In the genomic region with DNA sequence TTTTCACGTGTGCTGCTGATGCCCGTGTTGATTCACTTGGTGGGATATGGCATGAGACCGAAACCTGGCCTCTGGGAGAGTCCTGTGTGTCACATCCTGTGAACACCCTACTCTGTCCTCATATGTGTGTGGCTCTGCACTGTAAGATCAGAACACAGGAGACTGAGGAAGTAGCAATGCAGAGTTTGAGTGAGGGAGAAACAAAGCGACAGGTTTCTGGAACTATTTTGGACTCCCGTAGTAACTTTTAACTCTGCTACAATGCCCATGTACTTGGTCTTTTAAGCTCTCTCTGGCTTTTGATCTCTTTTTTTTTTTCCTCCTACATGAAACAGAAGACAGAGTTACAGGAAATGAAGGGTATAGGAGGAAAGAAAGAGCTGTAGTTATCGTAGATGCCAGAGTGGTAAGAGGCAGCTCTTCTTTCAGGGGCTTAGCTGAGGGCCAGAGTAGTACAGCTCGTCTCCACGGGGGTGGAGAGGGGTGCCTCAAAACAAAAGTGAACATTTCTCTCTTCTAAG, we compare ENCODE assay signal across 8 cellular contexts. TPM values are rescaled to one million over a fixed set of nuclear protein-coding genes. Genes with fewer than 3 reads are reported as not detected.
DNase-seq lines count a peak whose midpoint lies in the region; FAIRE-seq and TF ChIP-seq lines count a peak whose summit lies in the region.

No MANE protein-coding gene starts in this region.

- no peaks in the 10 kb centered on the region for H3K9me3 Mint-ChIP-seq in activated T-helper 2 cell treated with anti-CD3 and anti-CD28 coated beads, Interferon-gamma antibody, Interleukin-2, Interleukin-4, amounts not matched to agents 10 μg/mL and 5 μg/mL and 100 μg/mL, durations not matched to agents 14 hours and 24 hours and 36 hours

- no peaks in the 10 kb centered on the region for H4K20me1 ChIP-seq in OCI-LY3 (ENCODE audit: insufficient read depth, low read length)

- H3K27ac Mint-ChIP-seq in activated T-helper 2 cell treated with anti-CD3 and anti-CD28 coated beads, Interferon-gamma antibody, Interleukin-2, Interleukin-4, amounts not matched to agents 10 μg/mL and 5 μg/mL and 100 μg/mL, durations not matched to agents 14 hours and 24 hours and 36 hours = peak overlapping the region; percentile 99

- H2AFZ ChIP-seq in OCI-LY3 (ENCODE audit: low read depth, low read length) = peak overlapping the region; percentile 97

- FAIRE-seq in H54 (lab: Jason Lieb, UNC) = no peak

- DNase-seq in GM10266 (ENCODE audit: extremely low spot score) (peak; percentile 35), H54 (ENCODE audit: insufficient read length, low spot score) (peak; percentile 26), cardiac muscle cell (ENCODE audit: low read depth in 1 of 2, low spot score in 1 of 2) (peak; percentile 23 to 40), NCI-H524 treated with DMSO at 0.1 percent for 48 hours (lab: John Stamatoyannopoulos, UW) (no peak), DMS114 treated with DMSO at 0.1 percent for 48 hours (lab: John Stamatoyannopoulos, UW; ENCODE audit: unreplicated experiment) (no peak)
- DNase-seq in activated T-helper 2 cell treated with anti-CD3 and anti-CD28 coated beads, Interferon-gamma antibody, Interleukin-2, Interleukin-4, amounts not matched to agents 10 μg/mL and 5 μg/mL and 100 μg/mL, durations not matched to agents 14 hours and 24 hours and 36 hours (ENCODE audit: low spot score) = peak; percentile 55
- DNase-seq in stimulated activated CD4-positive, alpha-beta T cell treated with anti-CD3 and anti-CD28 coated beads, Interleukin-1b, Interleukin-23, amount 100 ng/mL, for 24 hours (ENCODE audit: low read depth in 4 of 4, low spot score in 1 of 4) = peak in 3 of 4 experiments; percentile 30 to 45 (median 40)

- peak overlapping the region; percentile 82 for H3K4me3 Mint-ChIP-seq in activated T-helper 2 cell treated with anti-CD3 and anti-CD28 coated beads, Interferon-gamma antibody, Interleukin-2, Interleukin-4, amounts not matched to agents 10 μg/mL and 5 μg/mL and 100 μg/mL, durations not matched to agents 14 hours and 24 hours and 36 hours (ENCODE audit: low read depth)

- H3K9ac ChIP-seq in OCI-LY3 (ENCODE audit: low read length) = peak overlapping the region; percentile 54

- peak overlapping the region; percentile 96 for H3K4me2 ChIP-seq in OCI-LY3 (ENCODE audit: low read length)

- H3K4me3 ChIP-seq in OCI-LY3 (ENCODE audit: low read length) = peak overlapping the region; percentile 72
- H3K4me3 ChIP-seq in cardiac muscle cell = no peak overlapping the region

- no peaks in the 10 kb centered on the region for H3K79me2 ChIP-seq in OCI-LY3 (ENCODE audit: low read length)

- peaks cover 26% of the 10 kb centered on the region for H3K36me3 Mint-ChIP-seq in activated T-helper 2 cell treated with anti-CD3 and anti-CD28 coated beads, Interferon-gamma antibody, Interleukin-2, Interleukin-4, amounts not matched to agents 10 μg/mL and 5 μg/mL and 100 μg/mL, durations not matched to agents 14 hours and 24 hours and 36 hours (ENCODE audit: low read depth)

- H3K27me3 Mint-ChIP-seq in activated T-helper 2 cell treated with anti-CD3 and anti-CD28 coated beads, Interferon-gamma antibody, Interleukin-2, Interleukin-4, amounts not matched to agents 10 μg/mL and 5 μg/mL and 100 μg/mL, durations not matched to agents 14 hours and 24 hours and 36 hours (ENCODE audit: low read depth) = no peaks in the 10 kb centered on the region

- no peak for TF ChIP-seq CTCF in GM10266 (IDR thresholded peaks at IDR 0.05; ENCODE audit: control insufficient read depth, insufficient read depth, low read depth, missing control alignments)
- no peak for TF ChIP-seq CTCF in OCI-LY3 (IDR thresholded peaks at IDR 0.05; ENCODE audit: low read depth, low read length)
- no peak for TF ChIP-seq CTCF in cardiac muscle cell (IDR thresholded peaks at IDR 0.05; ENCODE audit: low read depth, low read length)

- H3K27ac ChIP-seq in OCI-LY3 (ENCODE audit: low read length) (peak overlapping the region; percentile 76), cardiac muscle cell (peak overlapping the region; percentile 77)

- H3K36me3 ChIP-seq in OCI-LY3 (replicated peaks; ENCODE audit: low read depth, low read length) = no peaks in the 10 kb centered on the region
- H3K36me3 ChIP-seq in cardiac muscle cell = no peaks in the 10 kb centered on the region

- intact Hi-C loops in activated T-helper 2 cell treated with anti-CD3 and anti-CD28 coated beads, Interferon-gamma antibody, Interleukin-2, Interleukin-4, amounts not matched to agents 10 μg/mL and 5 μg/mL and 100 μg/mL, durations not matched to agents 14 hours and 24 hours and 36 hours (cut with micrococcal nuclease) = loop anchor here (1.0 to 10.0 kb wide), 8 partner anchors 26 to 1635 kb away; a partner anchor contains a TSS

- H3K4me1 Mint-ChIP-seq in activated T-helper 2 cell treated with anti-CD3 and anti-CD28 coated beads, Interferon-gamma antibody, Interleukin-2, Interleukin-4, amounts not matched to agents 10 μg/mL and 5 μg/mL and 100 μg/mL, durations not matched to agents 14 hours and 24 hours and 36 hours (ENCODE audit: low read depth) = peaks cover 67% of the 10 kb centered on the region

- H3K4me1 ChIP-seq in OCI-LY3 (ENCODE audit: low read length) (peaks cover 53% of the 10 kb centered on the region), cardiac muscle cell (ENCODE audit: low read depth) (peaks cover 14% of the 10 kb centered on the region)

- no peaks in the 10 kb centered on the region for H3K27me3 ChIP-seq in OCI-LY3 (ENCODE audit: low read depth, low read length)
- H3K27me3 ChIP-seq in cardiac muscle cell = no peaks in the 10 kb centered on the region

- no peak for TF ChIP-seq POLR2A in H54 (IDR thresholded peaks at IDR 0.05; ENCODE audit: low read depth, low read length)

- H3K9me3 ChIP-seq in OCI-LY3 (ENCODE audit: insufficient read depth, low read length) (no peaks in the 10 kb centered on the region), cardiac muscle cell (ENCODE audit: low read depth) (no peaks in the 10 kb centered on the region)

RNA-seq across cellular contexts. Expression of a gene that starts 26.6 kb away (rescaled TPM):
- 8.4 and 8.8 TPM in 2 replicates for total RNA-seq in activated T-helper 2 cell treated with anti-CD3 and anti-CD28 coated beads, Interferon-gamma antibody, Interleukin-2, Interleukin-4, amounts not matched to agents 10 μg/mL and 5 μg/mL and 100 μg/mL, durations not matched to agents 14 hours and 24 hours and 36 hours
- 17.7 and 19.5 TPM in 2 replicates for total RNA-seq in cardiac muscle cell
- polyA plus RNA-seq in cardiac muscle cell = 13.3 and 26.8 TPM in 2 replicates

Comparison
In these comparisons a context has a peak if more than half of its experiments do, and no peak if none do; other contexts are left out.
1. DNase-seq: peak in GM10266 (single experiment), H54 (single experiment), activated T-helper 2 cell treated with anti-CD3 and anti-CD28 coated beads, Interferon-gamma antibody, Interleukin-2, Interleukin-4, amounts not matched to agents 10 μg/mL and 5 μg/mL and 100 μg/mL, durations not matched to agents 14 hours and 24 hours and 36 hours (single experiment), cardiac muscle cell (2 of 2) and stimulated activated CD4-positive, alpha-beta T cell treated with anti-CD3 and anti-CD28 coated beads, Interleukin-1b, Interleukin-23, amount 100 ng/mL, for 24 hours (3 of 4); none in NCI-H524 treated with DMSO at 0.1 percent for 48 hours (single experiment) and DMS114 treated with DMSO at 0.1 percent for 48 hours (single experiment).